Comparison of ENCODE assay signal across 11 cellular contexts in genomic region chr10:125137601-125138438, GRCh38. TPM values are rescaled to one million over a fixed set of nuclear protein-coding genes. Genes with fewer than 3 reads are reported as not detected.
DNase-seq lines count a peak whose midpoint lies in the region; ATAC-seq, FAIRE-seq and TF ChIP-seq lines count a peak whose summit lies in the region.
"Had no signal": no experiment of that assay in that cellular context is flagged by ENCODE, and none has a peak within 500 bp of the region (broad histone marks: within the 10 kb centered on the region; RNA-seq: fewer than 3 reads in every experiment).

No MANE protein-coding gene starts in this region.

- H3K27ac ChIP-seq in hepatocyte (peak overlapping the region; percentile 42), small intestine (ENCODE audit: low read depth in 1 of 2, low read length in 1 of 2) (peak overlapping the region; percentile 68 to 78)

- H2AFZ ChIP-seq in hepatocyte: no peak overlapping the region

- H3K4me3 ChIP-seq in LNCaP clone FGC (ENCODE audit: low read depth, low read length) (peak overlapping the region; percentile 5; the same call in 1 of the 2 replicates), hepatocyte (no peak overlapping the region), small intestine (ENCODE audit: low read depth in 1 of 2, low read length in 2 of 2) (no peak overlapping the region)

- H3K9me3 ChIP-seq in hepatocyte (ENCODE audit: low read depth) (no peaks in the 10 kb centered on the region), small intestine (ENCODE audit: control insufficient read depth, low read depth) (no peaks in the 10 kb centered on the region)

- DNase-seq in LNCaP clone FGC (ENCODE audit: low read depth) (no peak), NCI-H510A (lab: John Stamatoyannopoulos, UW) (peak; percentile 89), hepatocyte (ENCODE audit: low spot score) (peak; percentile 77), small intestine (peak; percentile 96)
- DNase-seq in activated CD4-positive, CD25-positive, alpha-beta regulatory T cell treated with anti-CD3 and anti-CD28 coated beads, Interleukin-2, amount 50 U/mL, for 72 hours: no peak
- DNase-seq in activated CD4-positive, alpha-beta T cell treated with anti-CD3 and anti-CD28 coated beads for 48 hours: no peak
- DNase-seq: activated T-cell treated with anti-CD3 and anti-CD28 coated beads, Interleukin-2, amount 50 U/mL, for 1 hour; MV-4-11 had no signal

- H3K79me2 ChIP-seq in hepatocyte: peaks cover 99% of the 10 kb centered on the region

- WGBS in hepatocyte (ENCODE audit: low lambda C conversion rate, missing lambda C conversion rate): 60% methylated on average over 25 of the region's 25 CpGs
- WGBS in small intestine, 3 donors: 14 to 49% (median 28%) methylated on average over 25 of the region's 25 CpGs

- H3K36me3 ChIP-seq in hepatocyte (replicated peaks; ENCODE audit: insufficient read depth, low read depth): no peaks in the 10 kb centered on the region
- H3K36me3 ChIP-seq in small intestine (ENCODE audit: control insufficient read depth in 2 of 2, insufficient read depth in 2 of 2, low read length in 2 of 2): no peaks in the 10 kb centered on the region

- no peak for FAIRE-seq in small intestine (lab: Jason Lieb, UNC)
- FAIRE-seq: RCC 7860 had no signal

- no peaks in the 10 kb centered on the region for H3K27me3 ChIP-seq in hepatocyte
- no peaks in the 10 kb centered on the region for H3K27me3 ChIP-seq in small intestine (ENCODE audit: control insufficient read depth in 2 of 2, insufficient read depth in 2 of 2, low read length in 2 of 2)

- H4K20me1 ChIP-seq in hepatocyte (ENCODE audit: insufficient read depth, poor library complexity, severe bottlenecking): peaks cover 97% of the 10 kb centered on the region

- no peaks in the 10 kb centered on the region for H3K9me2 ChIP-seq in hepatocyte (replicated peaks; ENCODE audit: insufficient read depth)

- no peak for TF ChIP-seq CTCF in LNCaP clone FGC (IDR thresholded peaks at IDR 0.05; ENCODE audit: control insufficient read depth, extremely low read depth, insufficient read depth)
- TF ChIP-seq CTCF in hepatocyte (IDR thresholded peaks at IDR 0.05; ENCODE audit: poor library complexity): no peak

- no peak for ATAC-seq in HG02938 (IDR thresholded peaks at IDR 0.05; ENCODE audit: unreplicated experiment)
- ATAC-seq: stimulated activated memory B cell treated with anti-CD40 and anti-IgM and Interleukin-4, amounts not matched to agents 10 μg/mL and 1 μg/mL and 100 μg/mL, for 72 hours had no signal

- H3K4me1 ChIP-seq in hepatocyte (ENCODE audit: insufficient read depth): peaks cover 13% of the 10 kb centered on the region
- peaks cover 8 to 11% of the 10 kb centered on the region in 2 donors for H3K4me1 ChIP-seq in small intestine (ENCODE audit: control insufficient read depth in 2 of 2, insufficient read depth in 1 of 2, low read depth in 1 of 2, low read length in 1 of 2)

- peak overlapping the region; percentile 67 for H3K4me2 ChIP-seq in hepatocyte

RNA-seq across cellular contexts. Expression of gene CTBP2, which starts 22.5 kb away (rescaled TPM):
- 61.3 and 61.5 TPM in 2 replicates for total RNA-seq in hepatocyte
- polyA plus RNA-seq in hepatocyte: 81.0 and 85.3 TPM in 2 replicates
- polyA plus RNA-seq in small intestine: 10 to 100 TPM; 38.1 to 52.6 (median 45.6) TPM

Comparison
In these comparisons a context has a peak if more than half of its experiments do, and no peak if none do; other contexts are left out.
1. DNase-seq: peak in NCI-H510A (single experiment), hepatocyte (single experiment) and small intestine (single experiment); none in LNCaP clone FGC (single experiment), activated CD4-positive, CD25-positive, alpha-beta regulatory T cell treated with anti-CD3 and anti-CD28 coated beads, Interleukin-2, amount 50 U/mL, for 72 hours (single experiment) and activated CD4-positive, alpha-beta T cell treated with anti-CD3 and anti-CD28 coated beads for 48 hours (single experiment).